24 cellular contexts compared by ENCODE assay signal in genomic region chr2:53536583-53537361, GRCh38.
A peak's percentile ranks its signal among the peaks of the same experiment; 100 is the strongest.
DNase-seq lines count a peak whose midpoint lies in the region; ATAC-seq, FAIRE-seq and TF ChIP-seq lines count a peak whose summit lies in the region.
"Had no signal": no experiment of that assay in that cellular context is flagged by ENCODE, and none has a peak within 500 bp of the region (broad histone marks: within the 10 kb centered on the region; RNA-seq: fewer than 3 reads in every experiment).

No MANE protein-coding gene starts in this region.

- H3K56ac ChIP-seq in H1 (replicated peaks; ENCODE audit: insufficient read length, low read depth, low read length): no peak overlapping the region

- no peak overlapping the region for H2BK20ac ChIP-seq in H1 (ENCODE audit: low read length)

- TF ChIP-seq CTCF in heart right ventricle (IDR thresholded peaks at IDR 0.05): no peak
- no peak for TF ChIP-seq CTCF in left ventricle myocardium inferior (IDR thresholded peaks at IDR 0.05; ENCODE audit: borderline replicate concordance)
- no peak for TF ChIP-seq CTCF in H1 (IDR thresholded peaks at IDR 0.05; ENCODE audit: control extremely low read depth in 1 of 3, insufficient read depth in 1 of 3, low read depth in 1 of 3, low read length in 3 of 3)

- H2BK5ac ChIP-seq in H1 (ENCODE audit: low read depth, low read length): no peak overlapping the region

- POLR2A ChIA-PET in H1 (lab: Charles Lee; ENCODE audit: partially characterized antibody): no interaction called here

- H3K23ac ChIP-seq in H1 (ENCODE audit: insufficient read length): no peak overlapping the region

- H4K91ac ChIP-seq in H1 (replicated peaks; ENCODE audit: insufficient read length, low read length): no peak overlapping the region

- H3K79me1 ChIP-seq in H1 (ENCODE audit: low read depth, low read length): no peaks in the 10 kb centered on the region

- H2BK120ac ChIP-seq in H1 (replicated peaks; ENCODE audit: low read depth, low read length): no peak overlapping the region

- no peak overlapping the region for H3K14ac ChIP-seq in H1 (ENCODE audit: insufficient read length)

- no peak overlapping the region for H2BK15ac ChIP-seq in H1 (ENCODE audit: low read length)

- no peaks in the 10 kb centered on the region for H4K20me1 ChIP-seq in H1 (replicated peaks in 1 of 2; ENCODE audit: control insufficient read depth in 1 of 2, insufficient read depth in 2 of 2, low read length in 2 of 2)

- DNase-seq in NCI-H1105 treated with DMSO at 0.1 percent for 48 hours (lab: John Stamatoyannopoulos, UW) (peak; percentile 32), NCI-H1105 (lab: John Stamatoyannopoulos, UW) (no peak), heart right ventricle (no peak), left ventricle myocardium inferior (no peak), H1 (ENCODE audit: low read depth in 1 of 2, low spot score in 2 of 2) (no peak), left colon (no peak), UCSD-AML1 (lab: John Stamatoyannopoulos, UW; ENCODE audit: unreplicated experiment) (no peak)
- DNase-seq: ACHN, Calu3, DMS79 treated with DMSO at 0.1 percent for 48 hours, GF-D8, Kasumi-1, MV-4-11, NCI-H1417 treated with DMSO at 0.1 percent for 48 hours, NCI-H1694 treated with DMSO at 0.1 percent for 48 hours, NCI-H446 treated with DMSO at 0.1 percent for 48 hours, NCI-H526, NCI-H82 had no signal

- peak in 5 of 8 donors; percentile 7 to 94 (median 57) for ATAC-seq in heart right ventricle
- ATAC-seq in left colon: no peak
- ATAC-seq: HCT116, K562, Panc1, SK-N-SH treated with all-trans-retinoic acid at 6 μM for 48 hours had no signal

- peaks cover 0 to 31% (median 11%) of the 10 kb centered on the region in 11 donors for H3K9me3 ChIP-seq in heart right ventricle
- peaks cover 30% of the 10 kb centered on the region for H3K9me3 ChIP-seq in left ventricle myocardium inferior (replicated peaks)
- peaks cover 9 to 10% of the 10 kb centered on the region in 2 experiments; a peak in 3 of 4 replicates for H3K9me3 ChIP-seq in H1 (ENCODE audit: insufficient read depth in 2 of 2, low read depth in 1 of 2, low read length in 1 of 2)

- H3K27me3 ChIP-seq in heart right ventricle (no peaks in the 10 kb centered on the region), left ventricle myocardium inferior (ENCODE audit: low read depth) (no peaks in the 10 kb centered on the region), H1 (replicated peaks in 1 of 4; ENCODE audit: control insufficient read depth in 3 of 4, extremely low read depth in 1 of 4, insufficient read depth in 3 of 4, low read length in 3 of 4) (no peaks in the 10 kb centered on the region)

- no peak overlapping the region for H4K5ac ChIP-seq in H1 (ENCODE audit: insufficient read length, low read depth, low read length)

- no peak for TF ChIP-seq EP300 in H1 (IDR thresholded peaks at IDR 0.05; ENCODE audit: borderline replicate concordance in 1 of 2, low read depth in 2 of 2, low read length in 2 of 2)

- H3K4ac ChIP-seq in H1 (replicated peaks; ENCODE audit: insufficient read length, low read depth, low read length): no peak overlapping the region

- H3K23me2 ChIP-seq in H1 (ENCODE audit: low read depth, low read length): no peaks in the 10 kb centered on the region

- FAIRE-seq in H1 (lab: Jason Lieb, UNC): no peak
- FAIRE-seq: GM12891, K562 had no signal

- H2AFZ ChIP-seq in H1 (ENCODE audit: low read length): 0 out of 2 replicates have a peak overlapping the region, but pooled peaks have one; percentile 13

- no peaks in the 10 kb centered on the region for H3K36me3 ChIP-seq in heart right ventricle
- no peaks in the 10 kb centered on the region for H3K36me3 ChIP-seq in left ventricle myocardium inferior
- H3K36me3 ChIP-seq in H1 (ENCODE audit: control insufficient read depth in 2 of 4, insufficient read depth in 4 of 4, low read length in 3 of 4): no peaks in the 10 kb centered on the region

- WGBS in heart right ventricle, 2 donors: 23 to 43% methylated on average over 4 of the region's 4 CpGs
- WGBS in H1 (ENCODE audit: extremely low coverage in 1 of 2, insufficient coverage in 1 of 2, insufficient read length in 1 of 2, insufficient replicate concordance in 2 of 2, low coverage in 1 of 2, low lambda C conversion rate in 2 of 2, missing lambda C conversion rate in 1 of 2), 2 experiments: 92% methylated on average over 4 of the region's 4 CpGs; no CpG with 5 or more reads in 1 of the 2 experiments

- H2BK12ac ChIP-seq in H1 (ENCODE audit: low read depth, low read length): peak overlapping the region; percentile 30; the same call in 1 of the 2 replicates

- intact Hi-C loops in heart right ventricle (cut with DNase I): no loop called here
- intact Hi-C loops in left ventricle myocardium inferior (cut with micrococcal nuclease): no loop called here
- intact Hi-C loops in left colon (cut with DNase I, micrococcal nuclease): no loop called here

- H2AK5ac ChIP-seq in H1 (ENCODE audit: low read depth, low read length): no peak overlapping the region

- H3K79me2 ChIP-seq in H1 (ENCODE audit: control insufficient read depth in 1 of 2, insufficient read depth in 2 of 2, low read length in 2 of 2): no peaks in the 10 kb centered on the region

- no peak overlapping the region for H3K18ac ChIP-seq in H1 (ENCODE audit: extremely low read depth, low read length)

- H3K4me1 ChIP-seq in heart right ventricle (peaks cover 0 to 9% (median 0%) of the 10 kb centered on the region in 9 donors), left ventricle myocardium inferior (peaks cover 14% of the 10 kb centered on the region), H1 (replicated peaks in 1 of 4; ENCODE audit: control insufficient read depth in 3 of 4, insufficient read depth in 4 of 4, low read length in 3 of 4) (peaks cover 0 to 8% (median 4%) of the 10 kb centered on the region in 4 experiments; a peak in 3 of 7 replicates)

- no peak for TF ChIP-seq RAD21 in H1 (IDR thresholded peaks at IDR 0.05 in 1 of 2, conservative IDR thresholded peaks at IDR 0.05 in 1 of 2; ENCODE audit: low read depth in 2 of 2, low read length in 2 of 2)

- CTCF ChIA-PET in H1 (lab: Charles Lee; ENCODE audit: partially characterized antibody): no interaction called here

- H3K27ac ChIP-seq in heart right ventricle (no peak overlapping the region), left ventricle myocardium inferior (replicated peaks) (no peak overlapping the region), H1 (ENCODE audit: low read depth, low read length) (no peak overlapping the region)
- H3K27ac ChIP-seq: 22Rv1 had no signal

- H3K9ac ChIP-seq in H1 (replicated peaks in 1 of 4; ENCODE audit: extremely low read depth in 1 of 4, low read depth in 3 of 4, low read length in 3 of 4): no peak overlapping the region

- H3K4me3 ChIP-seq in heart right ventricle (no peak overlapping the region), left ventricle myocardium inferior (no peak overlapping the region), H1 (ENCODE audit: extremely low read depth in 1 of 4, insufficient read depth in 2 of 4, low read depth in 3 of 4, low read length in 4 of 4) (no peak overlapping the region)
- H3K4me3 ChIP-seq: K562 had no signal

- H3K4me2 ChIP-seq in H1 (ENCODE audit: insufficient read depth in 1 of 2, low read depth in 2 of 2, low read length in 2 of 2): no peak overlapping the region

- no peak overlapping the region for H4K8ac ChIP-seq in H1 (ENCODE audit: extremely low read depth, insufficient read depth, low read length)

- no peak for TF ChIP-seq POLR2A in H1 (IDR thresholded peaks at IDR 0.05; ENCODE audit: control extremely low read depth in 1 of 2, low read depth in 2 of 2, low read length in 2 of 2)

TF ChIP-seq in H1, 55 proteins besides CTCF, POLR2A, EP300 and RAD21:
- TF ChIP-seq SAP30 (IDR thresholded peaks at IDR 0.05; ENCODE audit: insufficient read depth, insufficient replicate concordance, low read length) (no peak), JUND (IDR thresholded peaks at IDR 0.05; ENCODE audit: low read length) (no peak), TEAD4 (IDR thresholded peaks at IDR 0.05; ENCODE audit: low read depth, low read length) (no peak), PHF8 (conservative IDR thresholded peaks at IDR 0.05; ENCODE audit: low read depth, low read length) (no peak), KDM5A (IDR thresholded peaks at IDR 0.05; ENCODE audit: low read length) (no peak), MAX (IDR thresholded peaks at IDR 0.05) (no peak), RBBP5 (IDR thresholded peaks at IDR 0.05; ENCODE audit: borderline replicate concordance, low read depth, low read length) (no peak), YY1 (IDR thresholded peaks at IDR 0.05; ENCODE audit: low read depth, low read length) (no peak), BCL11A (IDR thresholded peaks at IDR 0.05; ENCODE audit: low read depth in 2 of 2, low read length in 2 of 2) (no peak), ATF3 (IDR thresholded peaks at IDR 0.05; ENCODE audit: insufficient read depth, low read depth, low read length) (no peak), POLR2AphosphoS5 (IDR thresholded peaks at IDR 0.05; ENCODE audit: low read depth, low read length) (no peak), EZH2 (IDR thresholded peaks at IDR 0.05; ENCODE audit: low read depth, low read length, severe bottlenecking) (no peak)
